8 cellular contexts compared by ENCODE assay signal in genomic region chr1:235783148-235783776, GRCh38.
DNase-seq lines count a peak whose midpoint lies in the region; ATAC-seq and TF ChIP-seq lines count a peak whose summit lies in the region.

No MANE protein-coding gene starts in this region.

- H3K27me3 Mint-ChIP-seq in WTC11 (ENCODE audit: low read depth) = no peaks in the 10 kb centered on the region

- DNase-seq in EH (ENCODE audit: low read depth) (peak; percentile 74), NCI-H1092 (lab: John Stamatoyannopoulos, UW) (peak; percentile 29), WTC11 (ENCODE audit: low spot score) (no peak), left lobe of liver (ENCODE audit: low spot score) (no peak), NCI-H524 treated with DMSO at 0.1 percent for 48 hours (lab: John Stamatoyannopoulos, UW) (no peak), activated gamma-delta T cell treated with Interleukin-2 at 50 U/mL for 16 hours (no peak), cardiac septum (ENCODE audit: low spot score) (no peak)

- H3K4me1 Mint-ChIP-seq in WTC11 = no peaks in the 10 kb centered on the region

- H3K4me3 Mint-ChIP-seq in WTC11 = no peak overlapping the region

- POLR2A ChIA-PET in WTC11 (lab: Charles Lee) = no interaction called here

- ATAC-seq in WTC11 (0 out of 2 replicates have a peak, but pooled peaks have one; percentile 18), left lobe of liver (peak; percentile 64), HG02763 (IDR thresholded peaks at IDR 0.05; ENCODE audit: unreplicated experiment) (no peak)

- H3K9me3 Mint-ChIP-seq in WTC11 = no peaks in the 10 kb centered on the region

- H3K36me3 Mint-ChIP-seq in WTC11 = no peaks in the 10 kb centered on the region

- no peak overlapping the region for H3K27ac Mint-ChIP-seq in WTC11

- CTCF ChIA-PET in WTC11 (lab: Charles Lee) = interaction anchor here (0.6 to 2.5 kb wide), 10 partner anchors 26 to 690 kb away, joined by 3 to 16 read pairs (median 4); partner anchors contain the start of gene B3GALNT2

- no peak for TF ChIP-seq CTCF in WTC11 (IDR thresholded peaks at IDR 0.05)

- intact Hi-C loops in cardiac septum (cut with DNase I) = loop anchor here (5.0 to 10.0 kb wide), 2 partner anchors 192 to 271 kb away; no protein-coding TSS in a partner anchor

TF ChIP-seq in WTC11, 78 proteins besides CTCF, POLR2A, EP300 and RAD21 (continues in another document):
- no peak for TF ChIP-seq STAT6 (CRISPR knock-in tag; conservative IDR thresholded peaks at IDR 0.05; ENCODE audit: low read depth)
- no peak for TF ChIP-seq CREB1 (CRISPR knock-in tag; IDR thresholded peaks at IDR 0.05)
- no peak for TF ChIP-seq HMGA2 (CRISPR knock-in tag; IDR thresholded peaks at IDR 0.05)
- no peak for TF ChIP-seq MYBL2 (CRISPR knock-in tag; IDR thresholded peaks at IDR 0.05)
- no peak for TF ChIP-seq MAX (CRISPR knock-in tag; IDR thresholded peaks at IDR 0.05)
- no peak for TF ChIP-seq NR2C2 (CRISPR knock-in tag; IDR thresholded peaks at IDR 0.05)
- no peak for TF ChIP-seq PRDM15 (CRISPR knock-in tag; IDR thresholded peaks at IDR 0.05)
- TF ChIP-seq ESRRA (CRISPR knock-in tag; IDR thresholded peaks at IDR 0.05; ENCODE audit: borderline replicate concordance) = no peak
- TF ChIP-seq USF2 (CRISPR knock-in tag; IDR thresholded peaks at IDR 0.05) = no peak
- no peak for TF ChIP-seq ZNF396 (CRISPR knock-in tag; IDR thresholded peaks at IDR 0.05; ENCODE audit: borderline replicate concordance)
- no peak for TF ChIP-seq USF1 (CRISPR knock-in tag; IDR thresholded peaks at IDR 0.05)
- TF ChIP-seq IRF2 (CRISPR knock-in tag; IDR thresholded peaks at IDR 0.05; ENCODE audit: borderline replicate concordance, low read depth) = no peak
- no peak for TF ChIP-seq FOXP4 (CRISPR knock-in tag; IDR thresholded peaks at IDR 0.05)
- TF ChIP-seq JAZF1 (CRISPR knock-in tag; IDR thresholded peaks at IDR 0.05) = no peak
- TF ChIP-seq ZNF281 (CRISPR knock-in tag; IDR thresholded peaks at IDR 0.05) = no peak
- no peak for TF ChIP-seq PRRX2 (CRISPR knock-in tag; IDR thresholded peaks at IDR 0.05)
- no peak for TF ChIP-seq E2F4 (CRISPR knock-in tag; IDR thresholded peaks at IDR 0.05; ENCODE audit: borderline replicate concordance, low read depth)

Comparison
In these comparisons a context has a peak if more than half of its experiments do, and no peak if none do; other contexts are left out.
1. DNase-seq: peak in EH (single experiment) and NCI-H1092 (single experiment); none in WTC11 (single experiment), left lobe of liver (single experiment), NCI-H524 treated with DMSO at 0.1 percent for 48 hours (single experiment), activated gamma-delta T cell treated with Interleukin-2 at 50 U/mL for 16 hours (single experiment) and cardiac septum (single experiment).